ENCODE assay signal across 10 cellular contexts in genomic region chr2:30266051-30266621, GRCh38. TPM values are rescaled to one million over a fixed set of nuclear protein-coding genes. Genes with fewer than 3 reads are reported as not detected.
DNase-seq lines count a peak whose midpoint lies in the region; ATAC-seq, FAIRE-seq and TF ChIP-seq lines count a peak whose summit lies in the region.
"Had no signal": no experiment of that assay in that cellular context is flagged by ENCODE, and none has a peak within 500 bp of the region (broad histone marks: within the 10 kb centered on the region; RNA-seq: fewer than 3 reads in every experiment).

No MANE protein-coding gene starts in this region.

- peak; percentile 61 to 81 (median 69) for ATAC-seq in right lobe of liver
- ATAC-seq in HepG2 = no peak
- no peak for ATAC-seq in thoracic aorta (ENCODE audit: insufficient number of reproducible peaks, low FRiP score, low read depth)
- ATAC-seq in foreskin keratinocyte = no peak

- H3K36me3 ChIP-seq in right lobe of liver = no peaks in the 10 kb centered on the region
- no peaks in the 10 kb centered on the region for H3K36me3 ChIP-seq in HepG2 (replicated peaks in 1 of 2; ENCODE audit: control insufficient read depth in 1 of 2, insufficient read depth in 2 of 2, low read length in 2 of 2)
- H3K36me3 ChIP-seq in left ventricle myocardium inferior = no peaks in the 10 kb centered on the region
- H3K36me3 ChIP-seq in thoracic aorta = no peaks in the 10 kb centered on the region

- H3K79me2 ChIP-seq in HepG2 (ENCODE audit: insufficient read depth, low read length) = no peaks in the 10 kb centered on the region

- no peak for TF ChIP-seq EP300 in HepG2 (IDR thresholded peaks at IDR 0.05; ENCODE audit: low read depth in 2 of 2, low read length in 2 of 2)
- TF ChIP-seq EP300 in HepG2 (CRISPR knock-in tag; IDR thresholded peaks at IDR 0.05; ENCODE audit: borderline replicate concordance) = no peak

- H3K4me3 ChIP-seq in right lobe of liver (no peak overlapping the region), HepG2 (replicated peaks in 1 of 3; ENCODE audit: insufficient read depth in 1 of 3, low read depth in 2 of 3, low read length in 3 of 3) (no peak overlapping the region), left ventricle myocardium inferior (no peak overlapping the region), thoracic aorta (peak overlapping the region; percentile 36)
- H3K4me3 ChIP-seq: SK-N-MC had no signal

- 50% methylated on average over 2 of the region's 7 CpGs for WGBS in right lobe of liver (ENCODE audit: insufficient coverage, low coverage, low lambda C conversion rate, missing lambda C conversion rate)
- 25% methylated on average over 7 of the region's 7 CpGs for WGBS in HepG2 (ENCODE audit: low lambda C conversion rate)

- no peak overlapping the region for H3K9ac ChIP-seq in HepG2 (ENCODE audit: insufficient read depth, low read depth, low read length)

- H3K9me3 ChIP-seq in right lobe of liver (no peaks in the 10 kb centered on the region), HepG2 (ENCODE audit: low read length) (no peaks in the 10 kb centered on the region), left ventricle myocardium inferior (replicated peaks) (peaks cover 17% of the 10 kb centered on the region), thoracic aorta (no peaks in the 10 kb centered on the region)

- no peak overlapping the region for H3K4me2 ChIP-seq in HepG2 (ENCODE audit: low read depth, low read length)

- intact Hi-C loops in right lobe of liver (cut with DNase I) (no loop called here), HepG2 (cut with micrococcal nuclease; ENCODE audit: unreplicated experiment) (no loop called here), left ventricle myocardium inferior (cut with micrococcal nuclease) (no loop called here)

- H4K20me1 ChIP-seq in HepG2 (ENCODE audit: insufficient read depth, low read length) = no peaks in the 10 kb centered on the region

- in situ Hi-C loops in HepG2 (cut with HindIII; ENCODE audit: extremely low pct_ligation_motif_present, low pct_unique_long_range_greater_than_20kb) = no loop called here

- POLR2A ChIA-PET in HepG2 (lab: Yijun Ruan, JAX) = no interaction called here

- H3K27ac ChIP-seq in right lobe of liver (no peak overlapping the region), HepG2 (ENCODE audit: extremely low read length, insufficient read depth, low read length) (no peak overlapping the region), left ventricle myocardium inferior (replicated peaks) (peak overlapping the region; percentile 55), thoracic aorta (peak overlapping the region; percentile 63 to 74), foreskin keratinocyte (no peak overlapping the region)
- H3K27ac ChIP-seq: C4-2B, SK-N-MC had no signal

- H3K27me3 ChIP-seq in right lobe of liver (no peaks in the 10 kb centered on the region), HepG2 (ENCODE audit: control insufficient read depth in 1 of 2, insufficient read depth in 2 of 2, low read length in 2 of 2) (peaks cover 0 to 23% of the 10 kb centered on the region in 2 experiments; a peak in 2 of 5 replicates), left ventricle myocardium inferior (ENCODE audit: low read depth) (no peaks in the 10 kb centered on the region), thoracic aorta (replicated peaks; ENCODE audit: insufficient read depth) (no peaks in the 10 kb centered on the region), foreskin keratinocyte (peaks cover 2% of the 10 kb centered on the region)

- TF ChIP-seq RAD21 in HepG2 (CRISPR knock-in tag; IDR thresholded peaks at IDR 0.05) = no peak

- peak in 1 of 3 donors; percentile 28 for DNase-seq in right lobe of liver
- no peak for DNase-seq in HepG2 (ENCODE audit: low spot score)
- peak; percentile 49 for DNase-seq in activated T-cell treated with anti-CD3 and anti-CD28 coated beads for 1 hour (ENCODE audit: low read depth)
- DNase-seq in left ventricle myocardium inferior = no peak
- DNase-seq in thoracic aorta (ENCODE audit: low spot score) = no peak
- no peak for DNase-seq in NCI-H2081 treated with DMSO at 0.1 percent for 48 hours (lab: John Stamatoyannopoulos, UW)
- DNase-seq in NCI-H2196 treated with DMSO at 0.1 percent for 48 hours (lab: John Stamatoyannopoulos, UW; ENCODE audit: unreplicated experiment) = no peak
- no peak for DNase-seq in foreskin keratinocyte

- H2AFZ ChIP-seq in HepG2 (ENCODE audit: low read length) = no peak overlapping the region

- CTCF ChIA-PET in HepG2 (lab: Yijun Ruan, JAX; ENCODE audit: low intra/inter-chr PET ratio, low total read pairs) = no interaction called here

- no peak for TF ChIP-seq POLR2A in right lobe of liver (IDR thresholded peaks at IDR 0.05)
- no peak for TF ChIP-seq POLR2A in HepG2 (IDR thresholded peaks at IDR 0.05; ENCODE audit: insufficient read depth in 1 of 2, low read depth in 2 of 2, low read length in 2 of 2)

- no peak for FAIRE-seq in HepG2 (lab: Jason Lieb, UNC)

- TF ChIP-seq CTCF in right lobe of liver (IDR thresholded peaks at IDR 0.05) (no peak), HepG2 (CRISPR knock-in tag; IDR thresholded peaks at IDR 0.05) (no peak), left ventricle myocardium inferior (IDR thresholded peaks at IDR 0.05; ENCODE audit: borderline replicate concordance) (no peak), thoracic aorta (IDR thresholded peaks at IDR 0.05) (no peak), foreskin keratinocyte (conservative IDR thresholded peaks at IDR 0.05) (no peak)

- H3K4me1 ChIP-seq in right lobe of liver (no peaks in the 10 kb centered on the region), HepG2 (ENCODE audit: insufficient read depth, low read length) (no peaks in the 10 kb centered on the region), left ventricle myocardium inferior (peaks cover 39% of the 10 kb centered on the region), thoracic aorta (ENCODE audit: control insufficient read depth in 1 of 2, low read depth in 2 of 2) (peaks cover 13 to 29% of the 10 kb centered on the region in 2 donors), foreskin keratinocyte (no peaks in the 10 kb centered on the region)

- BruUV-seq in HepG2 (replicated peaks; lab: Mats Ljungman, UMichigan) = no TSS peak

TF ChIP-seq in HepG2, 621 proteins besides CTCF, POLR2A, EP300 and RAD21 (continues in another document):
- TF ChIP-seq ZMAT3 (CRISPR knock-in tag; conservative IDR thresholded peaks at IDR 0.05) (no peak), ZNF331 (CRISPR knock-in tag; IDR thresholded peaks at IDR 0.05) (no peak), CHCHD3 (CRISPR knock-in tag; IDR thresholded peaks at IDR 0.05) (no peak), ZNF362 (CRISPR knock-in tag; IDR thresholded peaks at IDR 0.05; ENCODE audit: borderline replicate concordance) (no peak), ZNF776 (CRISPR knock-in tag; IDR thresholded peaks at IDR 0.05) (no peak), RFX5 (IDR thresholded peaks at IDR 0.05; ENCODE audit: low read depth, low read length) (no peak), ZNF496 (CRISPR knock-in tag; IDR thresholded peaks at IDR 0.05; ENCODE audit: insufficient replicate concordance) (no peak), MAF1 (CRISPR knock-in tag; IDR thresholded peaks at IDR 0.05; ENCODE audit: borderline replicate concordance) (no peak)

RNA-seq across cellular contexts. Expression of gene LBH, which starts 34.8 kb away (rescaled TPM):
- 10 to 100 TPM in 3 of 6 experiments, 1 to 10 TPM in 3; 4.3 to 17.6 (median 9.5) TPM for total RNA-seq in right lobe of liver
- 0.09 and 0.10 TPM in 2 replicates for total RNA-seq in HepG2 (2016; rRNA removed; fragmentation: Illumina TruSeq; extraction: Trizol)
- total RNA-seq in HepG2 (2016; cell fraction: cytosol; rRNA removed; fragmentation: Illumina TruSeq; extraction: Trizol; ENCODE audit: low read depth) = not detected in 2 replicates
- total RNA-seq in HepG2 (2016; cell fraction: insoluble cytoplasmic fraction; rRNA removed; fragmentation: Illumina TruSeq; extraction: Trizol) = 0.15 TPM in 1 of 2 replicates, not detected in the other
- 0.06 and 0.10 TPM in 2 replicates for total RNA-seq in HepG2 (2016; cell fraction: membrane; rRNA removed; fragmentation: Illumina TruSeq; extraction: Trizol)
- not detected in 2 replicates for total RNA-seq in HepG2 (2016; cell fraction: nucleus; rRNA removed; fragmentation: Illumina TruSeq; extraction: Trizol)
- 0.16 and 0.25 TPM in 2 replicates for polyA plus RNA-seq in HepG2 (2011; rRNA removed)
- polyA plus RNA-seq in HepG2 (2011; cell fraction: cytosol; rRNA removed) = 0.12 and 0.28 TPM in 2 replicates
- 0.05 and 0.16 TPM in 2 replicates for polyA plus RNA-seq in HepG2 (2011; cell fraction: nucleus; rRNA removed)
- 0.13 TPM in 1 of 2 replicates, not detected in the other for polyA plus RNA-seq in HepG2 (2012)
- not detected in 2 replicates for polyA plus RNA-seq in HepG2 (2016; cell fraction: cytosol; fragmentation: Illumina TruSeq; extraction: Trizol; ENCODE audit: low read depth)
- 0.16 and 0.23 TPM in 2 replicates for polyA plus RNA-seq in HepG2 (2016; cell fraction: insoluble cytoplasmic fraction; fragmentation: Illumina TruSeq; extraction: Trizol; ENCODE audit: low read depth)
- 0.14 TPM in 1 of 2 replicates, not detected in the other for polyA plus RNA-seq in HepG2 (2016; cell fraction: membrane; fragmentation: Illumina TruSeq; extraction: Trizol; ENCODE audit: low read depth)
- polyA plus RNA-seq in HepG2 (2016; cell fraction: nucleus; fragmentation: Illumina TruSeq; extraction: Trizol; ENCODE audit: insufficient read depth, low read depth) = not detected in 2 replicates
- polyA minus RNA-seq in HepG2 (2011; rRNA and poly(A)+ RNA removed; ENCODE audit: low replicate concordance) = 0.16 and 0.91 TPM in 2 replicates
- polyA minus RNA-seq in HepG2 (2011; cell fraction: cytosol; rRNA and poly(A)+ RNA removed) = not detected in 2 replicates
- 0.13 TPM in 1 of 2 replicates, not detected in the other for polyA minus RNA-seq in HepG2 (2011; cell fraction: nucleus; rRNA and poly(A)+ RNA removed)
- 200 TPM for total RNA-seq in left ventricle myocardium inferior
- total RNA-seq in thoracic aorta = 100 to 1,000 TPM; 121 to 210 TPM
- total RNA-seq in foreskin keratinocyte = 0.46 and 1.5 TPM in 2 replicates
- polyA plus RNA-seq in foreskin keratinocyte = 0.26 and 0.82 TPM in 2 replicates

Comparison
In these comparisons a context has a peak if more than half of its experiments do, and no peak if none do; other contexts are left out.
1. ATAC-seq: peak in right lobe of liver (4 of 4); none in HepG2 (single experiment), thoracic aorta (single experiment) and foreskin keratinocyte (single experiment).
2. H3K27ac ChIP-seq: peak in left ventricle myocardium inferior (single experiment) and thoracic aorta (2 of 2); none in right lobe of liver (0 of 3), HepG2 (single experiment) and foreskin keratinocyte (single experiment).
3. RNA of gene LBH, which starts 34.8 kb away (total RNA-seq): 121 to 210 TPM in thoracic aorta and 200 TPM in left ventricle myocardium inferior (single experiment); 4.3 to 17.6 TPM in right lobe of liver, 0.46 to 1.5 TPM in foreskin keratinocyte and 0.06 to 0.15 TPM in HepG2; every median in the first group is over 4 times any median in the second.